Comparison of ENCODE assay signal across 8 cellular contexts in genomic region chr19:7629347-7630054, GRCh38. TPM values are rescaled to one million over a fixed set of nuclear protein-coding genes. Genes with fewer than 3 reads are reported as not detected.
DNase-seq lines count a peak whose midpoint lies in the region; ATAC-seq and TF ChIP-seq lines count a peak whose summit lies in the region.

Gene PET100, plus strand, starts transcription at chr19:7629793. Its CDS starts 41 bp downstream, at chr19:7629834.
Gene XAB2, minus strand, starts transcription at chr19:7629545. Its CDS starts 18 bp downstream, at chr19:7629527.

- WGBS in ovary, 3 donors: 0 to 1% (median 0%) methylated on average over 40 of the region's 40 CpGs
- whole genome bisulfite sequencing in thyroid gland, 2 donors: 0 to 1% methylated on average over 35 to 39 of the region's 40 CpGs

- TF ChIP-seq POLR2A in GM10847 (IDR thresholded peaks at IDR 0.05; ENCODE audit: extremely low read depth, insufficient read length) (peak; percentile 41), ovary (IDR thresholded peaks at IDR 0.05) (peak; percentile 61), thyroid gland (IDR thresholded peaks at IDR 0.05) (peak in 1 of 2 donors; percentile 61)

- TF ChIP-seq EP300 in ovary (IDR thresholded peaks at IDR 0.05): no peak

- peak within 1 kb of the TSS; percentile 100 for H3K4me3 Mint-ChIP-seq in activated naive CD8-positive, alpha-beta T cell treated with anti-CD3 and anti-CD28 coated beads, Interleukin-2, amount 50 U/mL, for 24 hours

- peak within 1 kb of the TSS; percentile 100 for H3K27ac Mint-ChIP-seq in activated naive CD8-positive, alpha-beta T cell treated with anti-CD3 and anti-CD28 coated beads, Interleukin-2, amount 50 U/mL, for 24 hours

- H3K27me3 Mint-ChIP-seq in activated naive CD8-positive, alpha-beta T cell treated with anti-CD3 and anti-CD28 coated beads, Interleukin-2, amount 50 U/mL, for 24 hours: no peaks in the 10 kb centered on the region

- TF ChIP-seq CTCF in ovary (IDR thresholded peaks at IDR 0.05) (no peak), thyroid gland (IDR thresholded peaks at IDR 0.05) (peak in 1 of 6 experiments; percentile 7)

- H3K4me1 ChIP-seq in ovary (ENCODE audit: insufficient read depth): peaks cover 13% of the 10 kb centered on the region
- H3K4me1 ChIP-seq in thyroid gland: peaks cover 23 to 28% of the 10 kb centered on the region in 2 donors

- H3K4me3 ChIP-seq in ovary (peak within 1 kb of the TSS; percentile 68), thyroid gland (replicated peaks in 1 of 3) (peak within 1 kb of the TSS; percentile 57 to 97 (median 90))

- intact Hi-C loops in Right ventricle myocardium inferior (cut with DNase I) (loop anchor here (5.0 kb wide), 1 partner anchor 92 kb away; the partner anchor contains the start of gene PNPLA6), ovary (cut with DNase I) (no loop called here), thyroid gland (cut with DNase I) (no loop called here)

- DNase-seq in NCI-H1417 treated with DMSO at 0.1 percent for 48 hours (lab: John Stamatoyannopoulos, UW) (peak; percentile 96), SW480 (ENCODE audit: low spot score) (peak; percentile 99), Right ventricle myocardium inferior (ENCODE audit: missing footprints) (peak; percentile 97), ovary (peak; percentile 95 to 98 (median 97)), thyroid gland (peak; percentile 98)
- DNase-seq in activated naive CD8-positive, alpha-beta T cell treated with anti-CD3 and anti-CD28 coated beads, Interleukin-2, amount 50 U/mL, for 24 hours: peak; percentile 91

- ATAC-seq in HG02678 (IDR thresholded peaks at IDR 0.05; ENCODE audit: unreplicated experiment) (peak; percentile 89), Right ventricle myocardium inferior (peak; percentile 98)
- ATAC-seq in activated naive CD8-positive, alpha-beta T cell treated with anti-CD3 and anti-CD28 coated beads, Interleukin-2, amount 50 U/mL, for 24 hours: peak; percentile 97

- H3K9me3 ChIP-seq in ovary (no peaks in the 10 kb centered on the region), thyroid gland (no peaks in the 10 kb centered on the region)

- H3K27me3 ChIP-seq in ovary (no peaks in the 10 kb centered on the region), thyroid gland (no peaks in the 10 kb centered on the region)

- H3K9me3 Mint-ChIP-seq in activated naive CD8-positive, alpha-beta T cell treated with anti-CD3 and anti-CD28 coated beads, Interleukin-2, amount 50 U/mL, for 24 hours: no peaks in the 10 kb centered on the region

- no peaks in the 10 kb centered on the region for H3K36me3 ChIP-seq in ovary
- H3K36me3 ChIP-seq in thyroid gland: peaks cover 10 to 17% of the 10 kb centered on the region in 2 donors

- H3K4me1 Mint-ChIP-seq in activated naive CD8-positive, alpha-beta T cell treated with anti-CD3 and anti-CD28 coated beads, Interleukin-2, amount 50 U/mL, for 24 hours: peaks cover 36% of the 10 kb centered on the region

- peak within 1 kb of the TSS in 1 of 2 donors; percentile 80 for H3K27ac ChIP-seq in ovary
- H3K27ac ChIP-seq in thyroid gland: peak within 1 kb of the TSS; percentile 64 to 81 (median 76)

- H3K36me3 Mint-ChIP-seq in activated naive CD8-positive, alpha-beta T cell treated with anti-CD3 and anti-CD28 coated beads, Interleukin-2, amount 50 U/mL, for 24 hours (ENCODE audit: low read depth): peaks cover 13% of the 10 kb centered on the region

RNA-seq across cellular contexts. Expression of gene PET100, which starts in this region (rescaled TPM):
- 205 TPM for total RNA-seq in Right ventricle myocardium inferior
- 10 to 100 TPM; 11.9 to 77.8 (median 58.3) TPM for total RNA-seq in ovary
- 10 to 100 TPM; 44.6 to 53.7 TPM for polyA plus RNA-seq in ovary
- total RNA-seq in thyroid gland: 10 to 100 TPM in 3 of 4 donors, 1 to 10 TPM in 1; 6.0 to 45.5 (median 13.9) TPM

RNA-seq across cellular contexts. Expression of gene XAB2, which starts in this region (rescaled TPM):
- total RNA-seq in Right ventricle myocardium inferior: 25.3 TPM
- 10 to 100 TPM; 39.5 to 71.7 (median 50.8) TPM for total RNA-seq in ovary
- polyA plus RNA-seq in ovary: 10 to 100 TPM in 1 of 2 donors, 1 to 10 TPM in 1; 4.2 to 63.0 TPM
- total RNA-seq in thyroid gland: 10 to 100 TPM; 53.7 to 77.2 (median 55.4) TPM
